ENCODE assay signal across 1 cellular context in genomic region chr15:40443255-40443654, GRCh38.
TF ChIP-seq lines count a peak whose summit lies in the region.

No MANE protein-coding gene starts in this region.

TF ChIP-seq in GM12878, 131 proteins besides CTCF, POLR2A, EP300 and RAD21:
- TF ChIP-seq NKRF (conservative IDR thresholded peaks at IDR 0.05) (no peak), SMAD1 (IDR thresholded peaks at IDR 0.05; ENCODE audit: low read depth, partially characterized antibody) (no peak)
TF ChIP-seq in GM12878: peak in this region for 0.
